19 cellular contexts compared by ENCODE assay signal in genomic region chr14:51871846-51872245, GRCh38. TPM values are rescaled to one million over a fixed set of nuclear protein-coding genes. Genes with fewer than 3 reads are reported as not detected.
DNase-seq lines count a peak whose midpoint lies in the region; ATAC-seq, FAIRE-seq and TF ChIP-seq lines count a peak whose summit lies in the region.
"Had no signal": no experiment of that assay in that cellular context is flagged by ENCODE, and none has a peak within 500 bp of the region (broad histone marks: within the 10 kb centered on the region; RNA-seq: fewer than 3 reads in every experiment).

No MANE protein-coding gene starts in this region.

- no peak overlapping the region for H3K23ac ChIP-seq in H1 (ENCODE audit: insufficient read length)

- H3K18ac ChIP-seq in H1 (ENCODE audit: extremely low read depth, low read length), result no peak overlapping the region

- H3K27ac ChIP-seq in ACC112 (ENCODE audit: low read depth, low read length) (0 out of 2 replicates have a peak overlapping the region, but pooled peaks have one; percentile 94), H1 (ENCODE audit: low read depth, low read length) (no peak overlapping the region), adrenal gland (no peak overlapping the region)
- H3K27ac ChIP-seq in CD4-positive, alpha-beta T cell (ENCODE audit: low read depth, low read length), result no peak overlapping the region
- H3K27ac ChIP-seq: colonic mucosa, ovary, SK-N-MC, uterus had no signal

- no peak overlapping the region for H2BK15ac ChIP-seq in H1 (ENCODE audit: low read length)

- H3K4ac ChIP-seq in H1 (replicated peaks; ENCODE audit: insufficient read length, low read depth, low read length), result no peak overlapping the region

- H3K4me3 ChIP-seq in ACC112 (ENCODE audit: low read depth, low read length) (no peak overlapping the region), H1 (ENCODE audit: extremely low read depth in 1 of 4, insufficient read depth in 2 of 4, low read depth in 3 of 4, low read length in 4 of 4) (no peak overlapping the region), adrenal gland (no peak overlapping the region)
- H3K4me3 ChIP-seq: colonic mucosa, ovary, SK-N-MC, skin epidermis, stomach, uterus had no signal

- peaks cover 0 to 2% of the 10 kb centered on the region in 2 experiments for H4K20me1 ChIP-seq in H1 (replicated peaks in 1 of 2; ENCODE audit: control insufficient read depth in 1 of 2, insufficient read depth in 2 of 2, low read length in 2 of 2)

- H3K79me2 ChIP-seq in ACC112 (ENCODE audit: control insufficient read depth, insufficient read depth, low read length, unreplicated experiment), result peaks cover 7% of the 10 kb centered on the region
- H3K79me2 ChIP-seq in H1 (ENCODE audit: control insufficient read depth in 1 of 2, insufficient read depth in 2 of 2, low read length in 2 of 2), result no peaks in the 10 kb centered on the region; a peak in 1 of 4 replicates

- no peaks in the 10 kb centered on the region for H3K27me3 ChIP-seq in ACC112 (ENCODE audit: insufficient read depth, low read length)
- H3K27me3 ChIP-seq in CD4-positive, alpha-beta T cell (ENCODE audit: control insufficient read depth, insufficient read depth, low read length), result no peaks in the 10 kb centered on the region
- H3K27me3 ChIP-seq in H1 (replicated peaks in 1 of 4; ENCODE audit: control insufficient read depth in 3 of 4, extremely low read depth in 1 of 4, insufficient read depth in 3 of 4, low read length in 3 of 4), result no peaks in the 10 kb centered on the region
- no peaks in the 10 kb centered on the region for H3K27me3 ChIP-seq in adrenal gland
- H3K27me3 ChIP-seq: BE2C, colonic mucosa, ovary, stomach, uterus had no signal

- no peak overlapping the region for H3K4me2 ChIP-seq in H1 (ENCODE audit: insufficient read depth in 1 of 2, low read depth in 2 of 2, low read length in 2 of 2)

- 85% methylated on average over 2 of the region's 2 CpGs; no CpG with 5 or more reads in 1 of the 2 experiments for WGBS in H1 (ENCODE audit: extremely low coverage in 1 of 2, insufficient coverage in 1 of 2, insufficient read length in 1 of 2, insufficient replicate concordance in 2 of 2, low coverage in 1 of 2, low lambda C conversion rate in 2 of 2, missing lambda C conversion rate in 1 of 2), 2 experiments
- WGBS in adrenal gland, 4 donors, result 65 to 88% (median 74%) methylated on average over 2 of the region's 2 CpGs

- H3K79me1 ChIP-seq in H1 (ENCODE audit: low read depth, low read length), result no peaks in the 10 kb centered on the region

- DNase-seq in CD4-positive, alpha-beta T cell, result no peak
- DNase-seq in H1 (ENCODE audit: low read depth in 1 of 2, low spot score in 2 of 2), result no peak
- DNase-seq in cerebellar cortex (ENCODE audit: low spot score), result no peak
- DNase-seq in NCI-H774 (lab: John Stamatoyannopoulos, UW), result no peak
- DNase-seq in adrenal gland, result no peak
- DNase-seq in glutamatergic neuron, result no peak
- DNase-seq: colonic mucosa, H9, kidney, NCI-H226, ovary, stomach, uterus had no signal

- H3K9me3 Mint-ChIP-seq in CD4-positive, alpha-beta T cell, result no peaks in the 10 kb centered on the region
- no peaks in the 10 kb centered on the region for H3K9me3 Mint-ChIP-seq in T-helper 1 cell treated with Interleukin-12 subunit alpha and Interleukin-12 subunit beta and Interleukin-4 antibody, amounts not matched to agents 30 μg/mL and 1 μg/mL, for 36 hours
- H3K9me3 Mint-ChIP-seq in glutamatergic neuron (ENCODE audit: unreplicated experiment), result no peaks in the 10 kb centered on the region
- H3K9me3 Mint-ChIP-seq: H9, mesothelial cell of epicardium had no signal

- no peak overlapping the region for H2BK5ac ChIP-seq in H1 (ENCODE audit: low read depth, low read length)

- no peaks in the 10 kb centered on the region for H3K27me3 Mint-ChIP-seq in CD4-positive, alpha-beta T cell
- no peaks in the 10 kb centered on the region for H3K27me3 Mint-ChIP-seq in T-helper 1 cell treated with Interleukin-12 subunit alpha and Interleukin-12 subunit beta and Interleukin-4 antibody, amounts not matched to agents 30 μg/mL and 1 μg/mL, for 36 hours (ENCODE audit: low read depth)
- H3K27me3 Mint-ChIP-seq in glutamatergic neuron (ENCODE audit: unreplicated experiment), result no peaks in the 10 kb centered on the region

- no peak overlapping the region for H3K14ac ChIP-seq in H1 (ENCODE audit: insufficient read length)

- POLR2A ChIA-PET in CD4-positive, alpha-beta T cell (lab: Charles Lee), result interaction anchor here (1.1 to 1.6 kb wide), 2 partner anchors 11 to 25 kb away, joined by 5 to 7 read pairs; partner anchors contain the start of gene GNG2
- POLR2A ChIA-PET in H1 (lab: Charles Lee; ENCODE audit: partially characterized antibody), result no interaction called here

- no peak for TF ChIP-seq CTCF in CD4-positive, alpha-beta T cell (IDR thresholded peaks at IDR 0.05)
- TF ChIP-seq CTCF in H1 (IDR thresholded peaks at IDR 0.05; ENCODE audit: control extremely low read depth in 1 of 3, insufficient read depth in 1 of 3, low read depth in 1 of 3, low read length in 3 of 3) (no peak), adrenal gland (IDR thresholded peaks at IDR 0.05) (no peak), glutamatergic neuron (IDR thresholded peaks at IDR 0.05; ENCODE audit: partially characterized antibody, unreplicated experiment) (no peak)

- H3K23me2 ChIP-seq in H1 (ENCODE audit: low read depth, low read length), result no peaks in the 10 kb centered on the region

- H3K9me3 ChIP-seq in CD4-positive, alpha-beta T cell (ENCODE audit: control insufficient read depth, low read length), result no peaks in the 10 kb centered on the region
- H3K9me3 ChIP-seq in H1 (ENCODE audit: insufficient read depth in 2 of 2, low read depth in 1 of 2, low read length in 1 of 2), result no peaks in the 10 kb centered on the region
- H3K9me3 ChIP-seq in adrenal gland (replicated peaks in 1 of 3), result no peaks in the 10 kb centered on the region
- H3K9me3 ChIP-seq: BE2C, colonic mucosa, ovary, stomach, uterus had no signal

- no peak overlapping the region for H2BK20ac ChIP-seq in H1 (ENCODE audit: low read length)

- H2AK5ac ChIP-seq in H1 (ENCODE audit: low read depth, low read length), result no peak overlapping the region

- H4K5ac ChIP-seq in H1 (ENCODE audit: insufficient read length, low read depth, low read length), result no peak overlapping the region

- H3K56ac ChIP-seq in H1 (replicated peaks; ENCODE audit: insufficient read length, low read depth, low read length), result no peak overlapping the region

- ATAC-seq in CD4-positive, alpha-beta T cell (ENCODE audit: poor library complexity), result no peak

- H4K8ac ChIP-seq in H1 (ENCODE audit: extremely low read depth, insufficient read depth, low read length), result no peak overlapping the region

- TF ChIP-seq RAD21 in H1 (IDR thresholded peaks at IDR 0.05 in 1 of 2, conservative IDR thresholded peaks at IDR 0.05 in 1 of 2; ENCODE audit: low read depth in 2 of 2, low read length in 2 of 2), result no peak

- H4K91ac ChIP-seq in H1 (replicated peaks; ENCODE audit: insufficient read length, low read length), result peak overlapping the region; percentile 4

- peak overlapping the region; percentile 69 for H3K27ac Mint-ChIP-seq in CD4-positive, alpha-beta T cell
- peak overlapping the region; percentile 46 for H3K27ac Mint-ChIP-seq in T-helper 1 cell treated with Interleukin-12 subunit alpha and Interleukin-12 subunit beta and Interleukin-4 antibody, amounts not matched to agents 30 μg/mL and 1 μg/mL, for 36 hours
- H3K27ac Mint-ChIP-seq in glutamatergic neuron (ENCODE audit: unreplicated experiment), result no peak overlapping the region
- H3K27ac Mint-ChIP-seq: H9 had no signal

- peaks cover 17% of the 10 kb centered on the region for H3K4me1 Mint-ChIP-seq in CD4-positive, alpha-beta T cell (ENCODE audit: low read depth)
- H3K4me1 Mint-ChIP-seq in T-helper 1 cell treated with Interleukin-12 subunit alpha and Interleukin-12 subunit beta and Interleukin-4 antibody, amounts not matched to agents 30 μg/mL and 1 μg/mL, for 36 hours (ENCODE audit: low read depth), result peaks cover 47% of the 10 kb centered on the region
- peaks cover 19% of the 10 kb centered on the region for H3K4me1 Mint-ChIP-seq in glutamatergic neuron (ENCODE audit: low read depth, unreplicated experiment)
- H3K4me1 Mint-ChIP-seq: H9 had no signal

- H3K36me3 ChIP-seq in ACC112 (ENCODE audit: insufficient read depth, low read length), result no peaks in the 10 kb centered on the region
- no peaks in the 10 kb centered on the region for H3K36me3 ChIP-seq in H1 (ENCODE audit: control insufficient read depth in 2 of 4, insufficient read depth in 4 of 4, low read length in 3 of 4)
- H3K36me3 ChIP-seq in adrenal gland (replicated peaks in 1 of 2), result no peaks in the 10 kb centered on the region
- H3K36me3 ChIP-seq: BE2C, colonic mucosa, ovary, stomach, uterus had no signal

- no peak overlapping the region for H3K9ac ChIP-seq in H1 (replicated peaks in 1 of 4; ENCODE audit: extremely low read depth in 1 of 4, low read depth in 3 of 4, low read length in 3 of 4)

- no peak for FAIRE-seq in H1 (lab: Jason Lieb, UNC)
- FAIRE-seq: kidney had no signal

- CTCF ChIA-PET in CD4-positive, alpha-beta T cell (lab: Charles Lee), result interaction anchor here (0.7 to 1.6 kb wide), 3 partner anchors 9 to 218 kb away, joined by 3 to 7 read pairs (median 3); no protein-coding TSS in a partner anchor
- CTCF ChIA-PET in H1 (lab: Charles Lee; ENCODE audit: partially characterized antibody), result interaction anchor here (0.6 kb wide), 1 partner anchor 41 kb away, joined by 3 read pairs; no protein-coding TSS in a partner anchor

- H2BK120ac ChIP-seq in H1 (replicated peaks; ENCODE audit: low read depth, low read length), result no peak overlapping the region

- H2AFZ ChIP-seq in ACC112 (ENCODE audit: low read length, unreplicated experiment), result no peak overlapping the region
- H2AFZ ChIP-seq in H1 (ENCODE audit: low read length), result no peak overlapping the region

- intact Hi-C loops in CD4-positive, alpha-beta T cell (cut with DNase I, micrococcal nuclease), result no loop called here
- intact Hi-C loops in adrenal gland (cut with DNase I), result no loop called here

- H2BK12ac ChIP-seq in H1 (ENCODE audit: low read depth, low read length), result no peak overlapping the region

- TF ChIP-seq POLR2A in H1 (IDR thresholded peaks at IDR 0.05; ENCODE audit: control extremely low read depth in 1 of 2, low read depth in 2 of 2, low read length in 2 of 2) (no peak), adrenal gland (IDR thresholded peaks at IDR 0.05) (no peak)

- no peak for TF ChIP-seq EP300 in H1 (IDR thresholded peaks at IDR 0.05; ENCODE audit: borderline replicate concordance in 1 of 2, low read depth in 2 of 2, low read length in 2 of 2)

- H3K36me3 Mint-ChIP-seq in CD4-positive, alpha-beta T cell (ENCODE audit: low read depth), result peaks cover 28% of the 10 kb centered on the region
- peaks cover 27% of the 10 kb centered on the region for H3K36me3 Mint-ChIP-seq in T-helper 1 cell treated with Interleukin-12 subunit alpha and Interleukin-12 subunit beta and Interleukin-4 antibody, amounts not matched to agents 30 μg/mL and 1 μg/mL, for 36 hours (ENCODE audit: low read depth)
- no peaks in the 10 kb centered on the region for H3K36me3 Mint-ChIP-seq in glutamatergic neuron (ENCODE audit: unreplicated experiment)
- H3K36me3 Mint-ChIP-seq: mesothelial cell of epicardium had no signal

- H3K4me1 ChIP-seq in ACC112 (ENCODE audit: control insufficient read depth, insufficient read depth, low read length, unreplicated experiment) (peaks cover 25% of the 10 kb centered on the region), H1 (replicated peaks in 1 of 4; ENCODE audit: control insufficient read depth in 3 of 4, insufficient read depth in 4 of 4, low read length in 3 of 4) (no peaks in the 10 kb centered on the region), adrenal gland (replicated peaks in 1 of 2) (peaks cover 0 to 12% of the 10 kb centered on the region in 2 donors)
- H3K4me1 ChIP-seq: colonic mucosa, uterus had no signal

- H3K4me3 Mint-ChIP-seq in CD4-positive, alpha-beta T cell, result peak overlapping the region; percentile 60
- peak overlapping the region; percentile 1 for H3K4me3 Mint-ChIP-seq in T-helper 1 cell treated with Interleukin-12 subunit alpha and Interleukin-12 subunit beta and Interleukin-4 antibody, amounts not matched to agents 30 μg/mL and 1 μg/mL, for 36 hours
- H3K4me3 Mint-ChIP-seq in glutamatergic neuron (ENCODE audit: unreplicated experiment), result no peak overlapping the region
- H3K4me3 Mint-ChIP-seq: H9, mesothelial cell of epicardium had no signal

RNA-seq across cellular contexts. Expression of gene GNG2, which starts 11.4 kb away (rescaled TPM):
- 100 to 1,000 TPM; 138 to 139 TPM for total RNA-seq in CD4-positive, alpha-beta T cell
- total RNA-seq in H1 (2021; fragmentation: NEBNext Ultra II Directional; extraction: Animal tissue kit (Norgen Biotek cat#: 25700)), result 17.9 and 18.5 TPM in 2 replicates
- polyA plus RNA-seq in H1 (2011; rRNA removed) (5.5 and 8.2 TPM in 2 replicates), adrenal gland (10 to 100 TPM in 2 of 3 donors, 1 to 10 TPM in 1; 6.7 to 35.4 (median 14.0) TPM)
- 8.5 TPM for polyA plus RNA-seq in H1 (2011; cell fraction: cytosol; rRNA removed)
- polyA plus RNA-seq in H1 (2011; cell fraction: nucleus; rRNA removed), result 5.6 TPM
- polyA plus RNA-seq in H1 (2012, experiment 1 of 2), result 8.2 to 18.2 TPM (median 10.6 TPM) in 4 replicates
- polyA plus RNA-seq in H1 (2012, experiment 2 of 2), result 2.6 TPM
- 11.2 TPM for polyA plus RNA-seq in H1 (2013, experiment 1 of 2)
- 10.7 TPM for polyA plus RNA-seq in H1 (2013, experiment 2 of 2)
- 9.3 and 15.9 TPM in 2 replicates for polyA minus RNA-seq in H1 (2011; rRNA and poly(A)+ RNA removed)
- 6.2 TPM for polyA minus RNA-seq in H1 (2011; cell fraction: cytosol; rRNA and poly(A)+ RNA removed)
- polyA minus RNA-seq in H1 (2011; cell fraction: nucleus; rRNA and poly(A)+ RNA removed), result 14.6 TPM
- total RNA-seq in adrenal gland (10 to 100 TPM in 7 of 8 donors, 1 to 10 TPM in 1; 9.3 to 61.4 (median 20.7) TPM), glutamatergic neuron (ENCODE audit: unreplicated experiment) (245 TPM)
